31 cellular contexts compared by ENCODE assay signal in the genomic region with DNA sequence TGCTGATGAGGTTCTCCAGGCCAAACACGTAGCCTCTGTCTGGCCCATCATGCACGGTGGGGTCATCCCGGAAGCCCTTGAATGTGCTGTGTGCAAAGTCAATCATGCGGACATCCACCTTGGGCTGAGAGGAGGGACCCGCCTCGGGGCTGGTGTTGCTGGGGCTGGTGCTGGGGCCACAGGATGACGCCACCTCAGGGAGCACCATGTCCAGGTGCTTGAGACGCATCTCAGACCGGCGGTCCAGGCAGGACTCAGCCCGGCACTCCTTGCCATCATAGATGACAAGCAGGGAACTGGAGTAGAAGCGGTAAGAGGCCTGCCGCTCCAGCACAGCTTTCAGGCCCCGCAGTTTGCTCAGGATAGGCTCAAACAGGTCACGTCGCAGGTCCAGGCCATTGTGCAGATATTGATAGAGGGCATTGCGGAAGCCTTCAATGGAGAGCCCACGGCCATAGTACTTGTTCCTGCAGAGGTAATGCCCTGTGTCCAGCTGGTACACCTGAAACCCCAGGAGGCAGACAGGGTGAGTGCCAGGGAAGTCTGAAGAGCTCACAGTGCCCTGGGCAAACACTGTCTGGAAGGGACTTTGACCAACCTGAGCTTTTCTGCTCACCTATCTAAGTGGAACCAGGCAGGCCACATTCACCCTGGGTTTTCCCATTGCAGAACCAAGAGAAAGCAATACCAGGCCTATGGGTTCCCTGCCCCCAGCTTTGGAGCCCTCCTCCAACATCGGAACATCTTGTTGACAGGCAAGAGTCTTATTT. TPM values are rescaled to one million over a fixed set of nuclear protein-coding genes. Genes with fewer than 3 reads are reported as not detected.
A peak's percentile ranks its signal among the peaks of the same experiment; 100 is the strongest.
DNase-seq lines count a peak whose midpoint lies in the region; ATAC-seq and TF ChIP-seq lines count a peak whose summit lies in the region.
"Had no signal": no experiment of that assay in that cellular context is flagged by ENCODE, and none has a peak within 500 bp of the region (broad histone marks: within the 10 kb centered on the region; RNA-seq: fewer than 3 reads in every experiment).

No MANE protein-coding gene starts in this region.

- H3K27me3 ChIP-seq in right lobe of liver (no peaks in the 10 kb centered on the region), SJCRH30 (no peaks in the 10 kb centered on the region)
- H3K27me3 ChIP-seq: BLaER1 treated with 17β-estradiol and CSF1 and Interleukin-3, amounts not matched to agents 10 nM and 100 nM; pancreas; stomach; tibial artery; vagina had no signal

- H2AFZ ChIP-seq in OCI-LY7 (ENCODE audit: low read length): peak overlapping the region; percentile 39; the same call in 1 of the 2 replicates

- DNase-seq in GM03348 (ENCODE audit: low spot score) (peak; percentile 2), OCI-LY7 (ENCODE audit: low spot score) (peak; percentile 87), right lobe of liver (peak in 1 of 3 donors; percentile 68), SJCRH30 (no peak), HK-2 (ENCODE audit: unreplicated experiment) (no peak)
- DNase-seq in stimulated activated naive B cell treated with anti-CD40 and anti-IgM and Interleukin-4, amounts not matched to agents 10 μg/mL and 1 μg/mL and 100 μg/mL, for 72 hours: no peak
- DNase-seq in stimulated activated CD4-positive, alpha-beta T cell treated with anti-CD3 and anti-CD28 coated beads, Interleukin-2, amount 100 ng/mL, for 48 hours: no peak
- DNase-seq: activated CD4-positive, alpha-beta T cell treated with anti-CD3 and anti-CD28 coated beads, Interleukin-2, amount 50 U/mL, for 4 hours; activated naive CD4-positive, alpha-beta T cell treated with anti-CD3 and anti-CD28 coated beads for 36 hours; cerebellar nuclear complex; dermis blood vessel endothelial cell; DMS153; GOT3; HFFc6; NCI-H1105; NCI-H1930; NCI-H2171 treated with DMSO at 0.1 percent for 48 hours; NCI-H510A; RPMI8226; stimulated activated CD4-positive, alpha-beta T cell treated with anti-CD3 and anti-CD28 coated beads, Interleukin-2, amount 100 ng/mL, for 24 hours; stimulated activated CD8-positive, alpha-beta memory T cell treated with anti-CD3 and anti-CD28 coated beads, Interleukin-4, amount 100 ng/mL, for 48 hours; stomach had no signal

- no peaks in the 10 kb centered on the region for H3K27me3 Mint-ChIP-seq in stimulated activated naive B cell treated with anti-CD40 and anti-IgM and Interleukin-4, amounts not matched to agents 10 μg/mL and 1 μg/mL and 100 μg/mL, for 72 hours

- intact Hi-C loops in OCI-LY7 (cut with micrococcal nuclease; ENCODE audit: unreplicated experiment) (no loop called here), right lobe of liver (cut with DNase I) (no loop called here)

- no TSS peak for BruUV-seq in OCI-LY7 (replicated peaks; lab: Mats Ljungman, UMichigan)

- peaks cover 19 to 42% of the 10 kb centered on the region in 2 donors for H3K4me1 Mint-ChIP-seq in stimulated activated naive B cell treated with anti-CD40 and anti-IgM and Interleukin-4, amounts not matched to agents 10 μg/mL and 1 μg/mL and 100 μg/mL, for 72 hours

- no CpG with 5 or more reads among the region's 19 CpGs for WGBS in right lobe of liver (ENCODE audit: insufficient coverage, low coverage, low lambda C conversion rate, missing lambda C conversion rate)

- peaks cover 17 to 41% of the 10 kb centered on the region in 2 donors for H3K36me3 Mint-ChIP-seq in stimulated activated naive B cell treated with anti-CD40 and anti-IgM and Interleukin-4, amounts not matched to agents 10 μg/mL and 1 μg/mL and 100 μg/mL, for 72 hours

- peak overlapping the region; percentile 33 for H3K4me3 ChIP-seq in OCI-LY7 (ENCODE audit: low read depth, low read length, poor library complexity, severe bottlenecking)
- no peak overlapping the region for H3K4me3 ChIP-seq in right lobe of liver
- H3K4me3 ChIP-seq in SJCRH30: no peak overlapping the region
- H3K4me3 ChIP-seq: BLaER1 treated with 17β-estradiol and CSF1 and Interleukin-3, amounts not matched to agents 10 nM and 100 nM; K562; mucosa of descending colon; pancreas; SK-N-MC; stomach; tibial artery; vagina had no signal

- peak in 3 of 4 donors; percentile 9 to 31 (median 17) for ATAC-seq in right lobe of liver
- no peak for ATAC-seq in stimulated activated naive B cell treated with anti-CD40 and anti-IgM and Interleukin-4, amounts not matched to agents 10 μg/mL and 1 μg/mL and 100 μg/mL, for 72 hours (replicated peaks)
- ATAC-seq: K562, mucosa of descending colon, pancreas had no signal

- H3K36me3 ChIP-seq in OCI-LY7 (ENCODE audit: insufficient read depth, low read length): peaks cover 58% of the 10 kb centered on the region
- H3K36me3 ChIP-seq in right lobe of liver: peaks cover 0 to 30% (median 4%) of the 10 kb centered on the region in 4 donors
- H3K36me3 ChIP-seq in SJCRH30: peaks cover 7% of the 10 kb centered on the region; the same call in 1 of the 2 replicates

- no peak for TF ChIP-seq POLR2A in right lobe of liver (IDR thresholded peaks at IDR 0.05)

- H3K27ac ChIP-seq in OCI-LY7 (ENCODE audit: low read depth, low read length, poor library complexity, severe bottlenecking): peak overlapping the region; percentile 78
- peak overlapping the region in 1 of 3 donors; percentile 29 for H3K27ac ChIP-seq in right lobe of liver
- H3K27ac ChIP-seq in SJCRH30: no peak overlapping the region
- H3K27ac ChIP-seq: pancreas, SK-N-MC, tibial artery, vagina had no signal

- H3K4me1 ChIP-seq in OCI-LY7 (ENCODE audit: insufficient read depth, low read length, poor library complexity, severe bottlenecking): peaks cover 45% of the 10 kb centered on the region
- H3K4me1 ChIP-seq in right lobe of liver: peaks cover 0 to 30% (median 5%) of the 10 kb centered on the region in 4 donors
- no peaks in the 10 kb centered on the region for H3K4me1 ChIP-seq in SJCRH30

- H3K9me3 Mint-ChIP-seq in stimulated activated naive B cell treated with anti-CD40 and anti-IgM and Interleukin-4, amounts not matched to agents 10 μg/mL and 1 μg/mL and 100 μg/mL, for 72 hours: no peaks in the 10 kb centered on the region
- H3K9me3 Mint-ChIP-seq: activated naive CD4-positive, alpha-beta T cell treated with anti-CD3 and anti-CD28 coated beads for 36 hours; endodermal cell; HFFc6; nephron had no signal

- POLR2A ChIA-PET in OCI-LY7 (lab: Charles Lee): no interaction called here

- H4K20me1 ChIP-seq in OCI-LY7 (ENCODE audit: insufficient read depth, low read length): no peaks in the 10 kb centered on the region

- TF ChIP-seq CTCF in OCI-LY7 (conservative IDR thresholded peaks at IDR 0.05; ENCODE audit: low read length) (no peak), right lobe of liver (IDR thresholded peaks at IDR 0.05) (no peak)

- peak overlapping the region; percentile 57 for H3K4me2 ChIP-seq in OCI-LY7 (ENCODE audit: low read length)
- H3K4me2 ChIP-seq: BLaER1 treated with 17β-estradiol and CSF1 and Interleukin-3, amounts not matched to agents 10 nM and 100 nM had no signal

- peaks cover 13% of the 10 kb centered on the region; the same call in 1 of the 2 replicates for H3K79me2 ChIP-seq in OCI-LY7 (ENCODE audit: insufficient read depth, low read depth, low read length)

- no peak overlapping the region for H3K4me3 Mint-ChIP-seq in stimulated activated naive B cell treated with anti-CD40 and anti-IgM and Interleukin-4, amounts not matched to agents 10 μg/mL and 1 μg/mL and 100 μg/mL, for 72 hours
- H3K4me3 Mint-ChIP-seq: activated naive CD4-positive, alpha-beta T cell treated with anti-CD3 and anti-CD28 coated beads for 36 hours; endodermal cell; HFFc6; nephron had no signal

- H3K9me3 ChIP-seq in OCI-LY7 (ENCODE audit: low read length) (no peaks in the 10 kb centered on the region), right lobe of liver (no peaks in the 10 kb centered on the region), SJCRH30 (replicated peaks) (no peaks in the 10 kb centered on the region)
- H3K9me3 ChIP-seq: BLaER1 treated with 17β-estradiol and CSF1 and Interleukin-3, amounts not matched to agents 10 nM and 100 nM; mucosa of descending colon; pancreas; stomach; tibial artery; vagina had no signal

- peak overlapping the region; percentile 66 for H3K27ac Mint-ChIP-seq in stimulated activated naive B cell treated with anti-CD40 and anti-IgM and Interleukin-4, amounts not matched to agents 10 μg/mL and 1 μg/mL and 100 μg/mL, for 72 hours
- H3K27ac Mint-ChIP-seq: activated naive CD4-positive, alpha-beta T cell treated with anti-CD3 and anti-CD28 coated beads for 36 hours; endodermal cell; HFFc6; nephron had no signal

- CTCF ChIA-PET in OCI-LY7 (lab: Charles Lee; ENCODE audit: unreplicated experiment): no interaction called here

- H3K9me2 ChIP-seq in OCI-LY7 (ENCODE audit: insufficient read depth, low read length): no peaks in the 10 kb centered on the region

RNA-seq across cellular contexts. Expression of a gene that starts 3.6 kb away (rescaled TPM):
- 40.7 and 43.6 TPM in 2 replicates for total RNA-seq in OCI-LY7 (2014; rRNA removed; shearing (Covaris generic))
- total RNA-seq in OCI-LY7 (2022) (52.4 and 54.5 TPM in 2 replicates), right lobe of liver (10 to 100 TPM; 12.2 to 34.2 (median 25.6) TPM)
- 12.9 and 14.6 TPM in 2 replicates for total RNA-seq in SJCRH30 (2014; rRNA removed; shearing (Covaris generic))

RNA-seq across cellular contexts. Expression of a gene that starts 7.9 kb away (rescaled TPM):
- total RNA-seq in OCI-LY7 (2014; rRNA removed; shearing (Covaris generic)): 2.9 and 4.4 TPM in 2 replicates
- total RNA-seq in OCI-LY7 (2022) (0.80 TPM in 1 of 2 replicates, not detected in the other), right lobe of liver (1 to 10 TPM in 1 of 6 experiments, under 1 TPM in 3, not detected in 2; 0.07 to 2.4 (median 0.64) TPM)
- total RNA-seq in SJCRH30 (2014; rRNA removed; shearing (Covaris generic)): 3.9 and 4.2 TPM in 2 replicates
- total RNA-seq: activated naive CD4-positive, alpha-beta T cell treated with anti-CD3 and anti-CD28 coated beads for 36 hours; mucosa of descending colon; pancreas; vagina had no signal

RNA-seq across cellular contexts. Expression of a gene that starts 38.0 kb away (rescaled TPM):
- total RNA-seq in OCI-LY7 (2014; rRNA removed; shearing (Covaris generic)): 20.8 and 39.2 TPM in 2 replicates
- total RNA-seq in OCI-LY7 (2022): 48.4 and 50.6 TPM in 2 replicates
- 10 to 100 TPM; 32.4 to 48.3 (median 39.9) TPM for total RNA-seq in right lobe of liver
- total RNA-seq in SJCRH30 (2014; rRNA removed; shearing (Covaris generic)): 12.0 and 12.3 TPM in 2 replicates

RNA-seq across cellular contexts. Expression of a gene that starts 38.1 kb away (rescaled TPM):
- total RNA-seq in OCI-LY7 (2014; rRNA removed; shearing (Covaris generic)): 12.5 and 13.1 TPM in 2 replicates
- total RNA-seq in OCI-LY7 (2022) (24.2 and 26.2 TPM in 2 replicates), right lobe of liver (100 to 1,000 TPM; 321 to 695 (median 632) TPM)
- total RNA-seq in SJCRH30 (2014; rRNA removed; shearing (Covaris generic)): 0.84 and 3.3 TPM in 2 replicates

RNA-seq across cellular contexts. Expression of a gene that starts 53.2 kb away (rescaled TPM):
- 94.8 and 112 TPM in 2 replicates for total RNA-seq in OCI-LY7 (2014; rRNA removed; shearing (Covaris generic))
- total RNA-seq in OCI-LY7 (2022) (132 and 133 TPM in 2 replicates), right lobe of liver (100 to 1,000 TPM in 2 of 6 experiments, 10 to 100 TPM in 4; 60.9 to 114 (median 90.5) TPM)
- 61.8 and 63.0 TPM in 2 replicates for total RNA-seq in SJCRH30 (2014; rRNA removed; shearing (Covaris generic))

Comparison
In these comparisons a context has a peak if more than half of its experiments do, and no peak if none do; other contexts are left out.
1. DNase-seq: peak in GM03348 (single experiment) and OCI-LY7 (single experiment); none in stimulated activated naive B cell treated with anti-CD40 and anti-IgM and Interleukin-4, amounts not matched to agents 10 μg/mL and 1 μg/mL and 100 μg/mL, for 72 hours (single experiment), stimulated activated CD4-positive, alpha-beta T cell treated with anti-CD3 and anti-CD28 coated beads, Interleukin-2, amount 100 ng/mL, for 48 hours (0 of 2), SJCRH30 (0 of 2) and HK-2 (single experiment).
2. ATAC-seq: peak in right lobe of liver (3 of 4); none in stimulated activated naive B cell treated with anti-CD40 and anti-IgM and Interleukin-4, amounts not matched to agents 10 μg/mL and 1 μg/mL and 100 μg/mL, for 72 hours (0 of 2).